In the genomic region with DNA sequence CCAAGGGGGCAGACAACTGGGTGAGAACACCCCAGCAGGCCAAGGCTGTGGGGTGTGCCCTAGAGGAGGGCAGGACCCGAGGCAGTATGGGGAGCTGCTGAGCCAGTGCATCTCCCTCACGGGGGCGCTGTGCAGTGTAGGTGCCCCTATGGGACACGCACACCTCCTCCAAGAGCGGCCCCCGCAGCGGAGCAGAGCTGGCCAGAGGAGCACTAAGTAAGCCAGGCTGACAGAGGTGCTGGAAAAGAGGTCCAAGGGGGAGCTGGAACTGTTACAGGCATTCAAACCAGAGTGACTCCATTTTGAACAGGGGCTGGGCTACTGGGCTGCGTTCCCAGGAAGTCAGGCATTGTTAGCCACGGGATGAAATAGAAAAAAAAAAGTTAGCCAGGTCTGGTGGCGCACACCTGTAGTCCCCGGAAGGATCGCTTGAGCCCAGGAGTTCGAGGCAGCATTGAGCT, we compare ENCODE assay signal across 1 cellular context.
TF ChIP-seq lines count a peak whose summit lies in the region.

No MANE protein-coding gene starts in this region.

TF ChIP-seq in K562, 482 proteins besides CTCF, POLR2A, EP300 and RAD21 (continued from another document and continues in another):
- TF ChIP-seq, protein P1, sequence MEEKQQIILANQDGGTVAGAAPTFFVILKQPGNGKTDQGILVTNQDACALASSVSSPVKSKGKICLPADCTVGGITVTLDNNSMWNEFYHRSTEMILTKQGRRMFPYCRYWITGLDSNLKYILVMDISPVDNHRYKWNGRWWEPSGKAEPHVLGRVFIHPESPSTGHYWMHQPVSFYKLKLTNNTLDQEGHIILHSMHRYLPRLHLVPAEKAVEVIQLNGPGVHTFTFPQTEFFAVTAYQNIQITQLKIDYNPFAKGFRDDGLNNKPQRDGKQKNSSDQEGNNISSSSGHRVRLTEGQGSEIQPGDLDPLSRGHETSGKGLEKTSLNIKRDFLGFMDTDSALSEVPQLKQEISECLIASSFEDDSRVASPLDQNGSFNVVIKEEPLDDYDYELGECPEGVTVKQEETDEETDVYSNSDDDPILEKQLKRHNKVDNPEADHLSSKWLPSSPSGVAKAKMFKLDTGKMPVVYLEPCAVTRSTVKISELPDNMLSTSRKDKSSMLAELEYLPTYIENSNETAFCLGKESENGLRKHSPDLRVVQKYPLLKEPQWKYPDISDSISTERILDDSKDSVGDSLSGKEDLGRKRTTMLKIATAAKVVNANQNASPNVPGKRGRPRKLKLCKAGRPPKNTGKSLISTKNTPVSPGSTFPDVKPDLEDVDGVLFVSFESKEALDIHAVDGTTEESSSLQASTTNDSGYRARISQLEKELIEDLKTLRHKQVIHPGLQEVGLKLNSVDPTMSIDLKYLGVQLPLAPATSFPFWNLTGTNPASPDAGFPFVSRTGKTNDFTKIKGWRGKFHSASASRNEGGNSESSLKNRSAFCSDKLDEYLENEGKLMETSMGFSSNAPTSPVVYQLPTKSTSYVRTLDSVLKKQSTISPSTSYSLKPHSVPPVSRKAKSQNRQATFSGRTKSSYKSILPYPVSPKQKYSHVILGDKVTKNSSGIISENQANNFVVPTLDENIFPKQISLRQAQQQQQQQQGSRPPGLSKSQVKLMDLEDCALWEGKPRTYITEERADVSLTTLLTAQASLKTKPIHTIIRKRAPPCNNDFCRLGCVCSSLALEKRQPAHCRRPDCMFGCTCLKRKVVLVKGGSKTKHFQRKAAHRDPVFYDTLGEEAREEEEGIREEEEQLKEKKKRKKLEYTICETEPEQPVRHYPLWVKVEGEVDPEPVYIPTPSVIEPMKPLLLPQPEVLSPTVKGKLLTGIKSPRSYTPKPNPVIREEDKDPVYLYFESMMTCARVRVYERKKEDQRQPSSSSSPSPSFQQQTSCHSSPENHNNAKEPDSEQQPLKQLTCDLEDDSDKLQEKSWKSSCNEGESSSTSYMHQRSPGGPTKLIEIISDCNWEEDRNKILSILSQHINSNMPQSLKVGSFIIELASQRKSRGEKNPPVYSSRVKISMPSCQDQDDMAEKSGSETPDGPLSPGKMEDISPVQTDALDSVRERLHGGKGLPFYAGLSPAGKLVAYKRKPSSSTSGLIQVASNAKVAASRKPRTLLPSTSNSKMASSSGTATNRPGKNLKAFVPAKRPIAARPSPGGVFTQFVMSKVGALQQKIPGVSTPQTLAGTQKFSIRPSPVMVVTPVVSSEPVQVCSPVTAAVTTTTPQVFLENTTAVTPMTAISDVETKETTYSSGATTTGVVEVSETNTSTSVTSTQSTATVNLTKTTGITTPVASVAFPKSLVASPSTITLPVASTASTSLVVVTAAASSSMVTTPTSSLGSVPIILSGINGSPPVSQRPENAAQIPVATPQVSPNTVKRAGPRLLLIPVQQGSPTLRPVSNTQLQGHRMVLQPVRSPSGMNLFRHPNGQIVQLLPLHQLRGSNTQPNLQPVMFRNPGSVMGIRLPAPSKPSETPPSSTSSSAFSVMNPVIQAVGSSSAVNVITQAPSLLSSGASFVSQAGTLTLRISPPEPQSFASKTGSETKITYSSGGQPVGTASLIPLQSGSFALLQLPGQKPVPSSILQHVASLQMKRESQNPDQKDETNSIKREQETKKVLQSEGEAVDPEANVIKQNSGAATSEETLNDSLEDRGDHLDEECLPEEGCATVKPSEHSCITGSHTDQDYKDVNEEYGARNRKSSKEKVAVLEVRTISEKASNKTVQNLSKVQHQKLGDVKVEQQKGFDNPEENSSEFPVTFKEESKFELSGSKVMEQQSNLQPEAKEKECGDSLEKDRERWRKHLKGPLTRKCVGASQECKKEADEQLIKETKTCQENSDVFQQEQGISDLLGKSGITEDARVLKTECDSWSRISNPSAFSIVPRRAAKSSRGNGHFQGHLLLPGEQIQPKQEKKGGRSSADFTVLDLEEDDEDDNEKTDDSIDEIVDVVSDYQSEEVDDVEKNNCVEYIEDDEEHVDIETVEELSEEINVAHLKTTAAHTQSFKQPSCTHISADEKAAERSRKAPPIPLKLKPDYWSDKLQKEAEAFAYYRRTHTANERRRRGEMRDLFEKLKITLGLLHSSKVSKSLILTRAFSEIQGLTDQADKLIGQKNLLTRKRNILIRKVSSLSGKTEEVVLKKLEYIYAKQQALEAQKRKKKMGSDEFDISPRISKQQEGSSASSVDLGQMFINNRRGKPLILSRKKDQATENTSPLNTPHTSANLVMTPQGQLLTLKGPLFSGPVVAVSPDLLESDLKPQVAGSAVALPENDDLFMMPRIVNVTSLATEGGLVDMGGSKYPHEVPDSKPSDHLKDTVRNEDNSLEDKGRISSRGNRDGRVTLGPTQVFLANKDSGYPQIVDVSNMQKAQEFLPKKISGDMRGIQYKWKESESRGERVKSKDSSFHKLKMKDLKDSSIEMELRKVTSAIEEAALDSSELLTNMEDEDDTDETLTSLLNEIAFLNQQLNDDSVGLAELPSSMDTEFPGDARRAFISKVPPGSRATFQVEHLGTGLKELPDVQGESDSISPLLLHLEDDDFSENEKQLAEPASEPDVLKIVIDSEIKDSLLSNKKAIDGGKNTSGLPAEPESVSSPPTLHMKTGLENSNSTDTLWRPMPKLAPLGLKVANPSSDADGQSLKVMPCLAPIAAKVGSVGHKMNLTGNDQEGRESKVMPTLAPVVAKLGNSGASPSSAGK (IDR thresholded peaks at IDR 0.05), result 0 out of 2 replicates have a peak, but pooled peaks have one; percentile 10
- TF ChIP-seq SAP30 (IDR thresholded peaks at IDR 0.05; ENCODE audit: borderline replicate concordance, insufficient read depth, low read depth, low read length, poor library complexity, severe bottlenecking) (no peak), GTF2A2 (tag; IDR thresholded peaks at IDR 0.05) (0 out of 2 replicates have a peak, but pooled peaks have one; percentile 20), SMARCB1 (IDR thresholded peaks at IDR 0.05; ENCODE audit: insufficient read length, low read depth) (no peak), TAF15 (IDR thresholded peaks at IDR 0.05; ENCODE audit: low read depth, low read length) (no peak), RBBP5 (IDR thresholded peaks at IDR 0.05; ENCODE audit: borderline replicate concordance, insufficient read depth, low read length, poor library complexity, severe bottlenecking) (no peak), GATA2 (CRISPR knock-in tag; IDR thresholded peaks at IDR 0.05) (no peak), DMBX1 (CRISPR knock-in tag; IDR thresholded peaks at IDR 0.05; ENCODE audit: borderline replicate concordance) (peak; percentile 86), ADNP (tag; IDR thresholded peaks at IDR 0.05) (no peak), ZBTB17 (CRISPR knock-in tag; IDR thresholded peaks at IDR 0.05) (peak; percentile 77; the same call in 1 of the 2 replicates), TBL1XR1 (IDR thresholded peaks at IDR 0.05; ENCODE audit: low read length in 2 of 2) (no peak), MAZ (CRISPR knock-in tag; conservative IDR thresholded peaks at IDR 0.05 in 1 of 2, IDR thresholded peaks at IDR 0.05 in 1 of 2) (peak; percentile 62 to 84), BRD4 (IDR thresholded peaks at IDR 0.05) (no peak), ZNF311 (CRISPR knock-in tag; IDR thresholded peaks at IDR 0.05) (peak; percentile 59; the same call in 1 of the 2 replicates), CCNT2 (IDR thresholded peaks at IDR 0.05; ENCODE audit: borderline replicate concordance, extremely low read depth, insufficient read length, low read depth, low read length) (no peak), PHF21A (IDR thresholded peaks at IDR 0.05; ENCODE audit: borderline replicate concordance, low read depth) (no peak), HNRNPLL (IDR thresholded peaks at IDR 0.05; ENCODE audit: low read depth, low read length, poor library complexity, severe bottlenecking) (no peak), HDAC8 (tag; IDR thresholded peaks at IDR 0.05) (peak; percentile 73), DDX20 (tag; IDR thresholded peaks at IDR 0.05; ENCODE audit: low read depth) (peak; percentile 40; the same call in 1 of the 2 replicates), SMARCA5 (IDR thresholded peaks at IDR 0.05) (no peak), BDP1 (IDR thresholded peaks at IDR 0.05; ENCODE audit: insufficient read depth, insufficient read length) (no peak), FOSL1 (tag; conservative IDR thresholded peaks at IDR 0.05) (0 out of 2 replicates have a peak, but pooled peaks have one; percentile 15), RUNX1 (IDR thresholded peaks at IDR 0.05; ENCODE audit: low read depth) (no peak), ZSCAN32 (CRISPR knock-in tag; IDR thresholded peaks at IDR 0.05) (no peak), ZNF699 (CRISPR knock-in tag; IDR thresholded peaks at IDR 0.05; ENCODE audit: insufficient replicate concordance) (no peak), ERF (CRISPR knock-in tag; IDR thresholded peaks at IDR 0.05) (no peak), ELF4 (CRISPR knock-in tag; IDR thresholded peaks at IDR 0.05) (no peak), ZNF124 (CRISPR knock-in tag; IDR thresholded peaks at IDR 0.05) (no peak), HLTF (IDR thresholded peaks at IDR 0.05) (no peak), ZNF134 (CRISPR knock-in tag; conservative IDR thresholded peaks at IDR 0.05) (no peak)
- TF ChIP-seq, protein P2, sequence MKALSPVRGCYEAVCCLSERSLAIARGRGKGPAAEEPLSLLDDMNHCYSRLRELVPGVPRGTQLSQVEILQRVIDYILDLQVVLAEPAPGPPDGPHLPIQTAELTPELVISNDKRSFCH (CRISPR knock-in tag; IDR thresholded peaks at IDR 0.05), result no peak
- TF ChIP-seq, protein P2 (tag; IDR thresholded peaks at IDR 0.05), result peak; percentile 89
- TF ChIP-seq, protein P3, sequence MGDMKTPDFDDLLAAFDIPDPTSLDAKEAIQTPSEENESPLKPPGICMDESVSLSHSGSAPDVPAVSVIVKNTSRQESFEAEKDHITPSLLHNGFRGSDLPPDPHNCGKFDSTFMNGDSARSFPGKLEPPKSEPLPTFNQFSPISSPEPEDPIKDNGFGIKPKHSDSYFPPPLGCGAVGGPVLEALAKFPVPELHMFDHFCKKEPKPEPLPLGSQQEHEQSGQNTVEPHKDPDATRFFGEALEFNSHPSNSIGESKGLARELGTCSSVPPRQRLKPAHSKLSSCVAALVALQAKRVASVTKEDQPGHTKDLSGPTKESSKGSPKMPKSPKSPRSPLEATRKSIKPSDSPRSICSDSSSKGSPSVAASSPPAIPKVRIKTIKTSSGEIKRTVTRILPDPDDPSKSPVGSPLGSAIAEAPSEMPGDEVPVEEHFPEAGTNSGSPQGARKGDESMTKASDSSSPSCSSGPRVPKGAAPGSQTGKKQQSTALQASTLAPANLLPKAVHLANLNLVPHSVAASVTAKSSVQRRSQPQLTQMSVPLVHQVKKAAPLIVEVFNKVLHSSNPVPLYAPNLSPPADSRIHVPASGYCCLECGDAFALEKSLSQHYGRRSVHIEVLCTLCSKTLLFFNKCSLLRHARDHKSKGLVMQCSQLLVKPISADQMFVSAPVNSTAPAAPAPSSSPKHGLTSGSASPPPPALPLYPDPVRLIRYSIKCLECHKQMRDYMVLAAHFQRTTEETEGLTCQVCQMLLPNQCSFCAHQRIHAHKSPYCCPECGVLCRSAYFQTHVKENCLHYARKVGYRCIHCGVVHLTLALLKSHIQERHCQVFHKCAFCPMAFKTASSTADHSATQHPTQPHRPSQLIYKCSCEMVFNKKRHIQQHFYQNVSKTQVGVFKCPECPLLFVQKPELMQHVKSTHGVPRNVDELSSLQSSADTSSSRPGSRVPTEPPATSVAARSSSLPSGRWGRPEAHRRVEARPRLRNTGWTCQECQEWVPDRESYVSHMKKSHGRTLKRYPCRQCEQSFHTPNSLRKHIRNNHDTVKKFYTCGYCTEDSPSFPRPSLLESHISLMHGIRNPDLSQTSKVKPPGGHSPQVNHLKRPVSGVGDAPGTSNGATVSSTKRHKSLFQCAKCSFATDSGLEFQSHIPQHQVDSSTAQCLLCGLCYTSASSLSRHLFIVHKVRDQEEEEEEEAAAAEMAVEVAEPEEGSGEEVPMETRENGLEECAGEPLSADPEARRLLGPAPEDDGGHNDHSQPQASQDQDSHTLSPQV (IDR thresholded peaks at IDR 0.05), result peak; percentile 92
- TF ChIP-seq, protein P4, sequence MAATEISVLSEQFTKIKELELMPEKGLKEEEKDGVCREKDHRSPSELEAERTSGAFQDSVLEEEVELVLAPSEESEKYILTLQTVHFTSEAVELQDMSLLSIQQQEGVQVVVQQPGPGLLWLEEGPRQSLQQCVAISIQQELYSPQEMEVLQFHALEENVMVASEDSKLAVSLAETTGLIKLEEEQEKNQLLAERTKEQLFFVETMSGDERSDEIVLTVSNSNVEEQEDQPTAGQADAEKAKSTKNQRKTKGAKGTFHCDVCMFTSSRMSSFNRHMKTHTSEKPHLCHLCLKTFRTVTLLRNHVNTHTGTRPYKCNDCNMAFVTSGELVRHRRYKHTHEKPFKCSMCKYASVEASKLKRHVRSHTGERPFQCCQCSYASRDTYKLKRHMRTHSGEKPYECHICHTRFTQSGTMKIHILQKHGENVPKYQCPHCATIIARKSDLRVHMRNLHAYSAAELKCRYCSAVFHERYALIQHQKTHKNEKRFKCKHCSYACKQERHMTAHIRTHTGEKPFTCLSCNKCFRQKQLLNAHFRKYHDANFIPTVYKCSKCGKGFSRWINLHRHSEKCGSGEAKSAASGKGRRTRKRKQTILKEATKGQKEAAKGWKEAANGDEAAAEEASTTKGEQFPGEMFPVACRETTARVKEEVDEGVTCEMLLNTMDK (IDR thresholded peaks at IDR 0.05; ENCODE audit: borderline replicate concordance, insufficient read depth, low read depth, low read length, poor library complexity, severe bottlenecking), result peak; percentile 46
- TF ChIP-seq, protein P5, sequence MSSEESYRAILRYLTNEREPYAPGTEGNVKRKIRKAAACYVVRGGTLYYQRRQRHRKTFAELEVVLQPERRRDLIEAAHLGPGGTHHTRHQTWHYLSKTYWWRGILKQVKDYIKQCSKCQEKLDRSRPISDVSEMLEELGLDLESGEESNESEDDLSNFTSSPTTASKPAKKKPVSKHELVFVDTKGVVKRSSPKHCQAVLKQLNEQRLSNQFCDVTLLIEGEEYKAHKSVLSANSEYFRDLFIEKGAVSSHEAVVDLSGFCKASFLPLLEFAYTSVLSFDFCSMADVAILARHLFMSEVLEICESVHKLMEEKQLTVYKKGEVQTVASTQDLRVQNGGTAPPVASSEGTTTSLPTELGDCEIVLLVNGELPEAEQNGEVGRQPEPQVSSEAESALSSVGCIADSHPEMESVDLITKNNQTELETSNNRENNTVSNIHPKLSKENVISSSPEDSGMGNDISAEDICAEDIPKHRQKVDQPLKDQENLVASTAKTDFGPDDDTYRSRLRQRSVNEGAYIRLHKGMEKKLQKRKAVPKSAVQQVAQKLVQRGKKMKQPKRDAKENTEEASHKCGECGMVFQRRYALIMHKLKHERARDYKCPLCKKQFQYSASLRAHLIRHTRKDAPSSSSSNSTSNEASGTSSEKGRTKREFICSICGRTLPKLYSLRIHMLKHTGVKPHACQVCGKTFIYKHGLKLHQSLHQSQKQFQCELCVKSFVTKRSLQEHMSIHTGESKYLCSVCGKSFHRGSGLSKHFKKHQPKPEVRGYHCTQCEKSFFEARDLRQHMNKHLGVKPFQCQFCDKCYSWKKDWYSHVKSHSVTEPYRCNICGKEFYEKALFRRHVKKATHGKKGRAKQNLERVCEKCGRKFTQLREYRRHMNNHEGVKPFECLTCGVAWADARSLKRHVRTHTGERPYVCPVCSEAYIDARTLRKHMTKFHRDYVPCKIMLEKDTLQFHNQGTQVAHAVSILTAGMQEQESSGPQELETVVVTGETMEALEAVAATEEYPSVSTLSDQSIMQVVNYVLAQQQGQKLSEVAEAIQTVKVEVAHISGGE (CRISPR knock-in tag; IDR thresholded peaks at IDR 0.05), result no peak
- TF ChIP-seq, protein P6, sequence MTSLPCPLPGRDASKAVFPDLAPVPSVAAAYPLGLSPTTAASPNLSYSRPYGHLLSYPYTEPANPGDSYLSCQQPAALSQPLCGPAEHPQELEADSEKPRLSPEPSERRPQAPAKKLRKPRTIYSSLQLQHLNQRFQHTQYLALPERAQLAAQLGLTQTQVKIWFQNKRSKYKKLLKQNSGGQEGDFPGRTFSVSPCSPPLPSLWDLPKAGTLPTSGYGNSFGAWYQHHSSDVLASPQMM (CRISPR knock-in tag; IDR thresholded peaks at IDR 0.05), result no peak
- TF ChIP-seq, protein P7, sequence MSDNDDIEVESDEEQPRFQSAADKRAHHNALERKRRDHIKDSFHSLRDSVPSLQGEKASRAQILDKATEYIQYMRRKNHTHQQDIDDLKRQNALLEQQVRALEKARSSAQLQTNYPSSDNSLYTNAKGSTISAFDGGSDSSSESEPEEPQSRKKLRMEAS (CRISPR knock-in tag; IDR thresholded peaks at IDR 0.05), result no peak
